In genomic region chr16:56931253-56931768, GRCh38 we compare ENCODE assay signal across 1 cellular context.
TF ChIP-seq lines count a peak whose summit lies in the region.

No MANE protein-coding gene starts in this region.

TF ChIP-seq in K562, 482 proteins besides CTCF, POLR2A, EP300 and RAD21 (continued from another document and continues in another):
- TF ChIP-seq ZNF518B (CRISPR knock-in tag; IDR thresholded peaks at IDR 0.05) (no peak), ZBTB17 (CRISPR knock-in tag; IDR thresholded peaks at IDR 0.05) (peak; percentile 53), TRIM28 (IDR thresholded peaks at IDR 0.05) (no peak), POLR2B (IDR thresholded peaks at IDR 0.05; ENCODE audit: low read depth, partially characterized antibody) (no peak), EHMT2 (IDR thresholded peaks at IDR 0.05) (peak; percentile 37; the same call in 1 of the 2 replicates), ZNF449 (CRISPR knock-in tag; IDR thresholded peaks at IDR 0.05) (peak; percentile 35; the same call in 1 of the 2 replicates), ZNF444 (CRISPR knock-in tag; IDR thresholded peaks at IDR 0.05) (peak; percentile 45; the same call in 1 of the 2 replicates), PRMT5 (CRISPR knock-in tag; IDR thresholded peaks at IDR 0.05) (no peak), ZNF778 (CRISPR knock-in tag; IDR thresholded peaks at IDR 0.05) (no peak), HDAC1 (IDR thresholded peaks at IDR 0.05) (peak in 1 of 2 experiments; percentile 33; a peak in 1 of 4 replicates), XRCC5 (IDR thresholded peaks at IDR 0.05; ENCODE audit: low read depth, low read length) (no peak), PRDM10 (IDR thresholded peaks at IDR 0.05; ENCODE audit: partially characterized antibody) (no peak), SPI1 (IDR thresholded peaks at IDR 0.05; ENCODE audit: borderline replicate concordance, low read depth, low read length) (peak; percentile 98), CUX1 (CRISPR knock-in tag; IDR thresholded peaks at IDR 0.05) (no peak), BRD4 (IDR thresholded peaks at IDR 0.05) (no peak; the same call in 1 of the 2 replicates), TFE3 (CRISPR knock-in tag; IDR thresholded peaks at IDR 0.05) (no peak), RCOR1 (IDR thresholded peaks at IDR 0.05; ENCODE audit: borderline replicate concordance in 1 of 2, low read depth in 2 of 2, low read length in 2 of 2) (no peak), TEAD1 (CRISPR knock-in tag; IDR thresholded peaks at IDR 0.05) (peak in 1 of 2 experiments; percentile 43; a peak in 1 of 4 replicates), FOXP4 (CRISPR knock-in tag; IDR thresholded peaks at IDR 0.05; ENCODE audit: borderline replicate concordance) (no peak), ZNF140 (CRISPR knock-in tag; IDR thresholded peaks at IDR 0.05) (peak; percentile 51; the same call in 1 of the 2 replicates), TEAD4 (IDR thresholded peaks at IDR 0.05; ENCODE audit: low read length) (no peak), TEAD4 (CRISPR knock-in tag; IDR thresholded peaks at IDR 0.05; ENCODE audit: borderline replicate concordance) (no peak), STAT5B (CRISPR knock-in tag; IDR thresholded peaks at IDR 0.05) (no peak), MYBL2 (IDR thresholded peaks at IDR 0.05; ENCODE audit: low read depth) (no peak), MYBL2 (CRISPR knock-in tag; IDR thresholded peaks at IDR 0.05; ENCODE audit: borderline replicate concordance) (no peak), SIN3B (IDR thresholded peaks at IDR 0.05; ENCODE audit: low read depth) (no peak), TFAM (CRISPR knock-in tag; conservative IDR thresholded peaks at IDR 0.05) (no peak), EP400 (IDR thresholded peaks at IDR 0.05) (no peak), UBTF (IDR thresholded peaks at IDR 0.05; ENCODE audit: borderline replicate concordance in 1 of 2, low read depth in 2 of 2, low read length in 2 of 2) (no peak), ETV5 (CRISPR knock-in tag; IDR thresholded peaks at IDR 0.05; ENCODE audit: low read depth) (no peak), MNT (conservative IDR thresholded peaks at IDR 0.05) (no peak), ETS2 (tag; IDR thresholded peaks at IDR 0.05; ENCODE audit: borderline replicate concordance, poor library complexity, severe bottlenecking) (no peak), NCOA4 (IDR thresholded peaks at IDR 0.05; ENCODE audit: partially characterized antibody) (no peak), EWSR1 (IDR thresholded peaks at IDR 0.05; ENCODE audit: borderline replicate concordance, low read depth, partially characterized antibody) (no peak), IRF9 (tag; IDR thresholded peaks at IDR 0.05) (no peak), NCOA6 (IDR thresholded peaks at IDR 0.05) (no peak), SRSF7 (optimal IDR thresholded peaks at IDR 0.05; ENCODE audit: low read depth, low read length) (no peak)
